In genomic region chr21:21730524-21730923, GRCh38 we compare ENCODE assay signal across 14 cellular contexts.
"Had no signal": no experiment of that assay in that cellular context is flagged by ENCODE, and none has a peak within 500 bp of the region (broad histone marks: within the 10 kb centered on the region; RNA-seq: fewer than 3 reads in every experiment).

No MANE protein-coding gene starts in this region.

- H3K4me3 Mint-ChIP-seq: activated T-helper 1 cell treated with anti-CD3 and anti-CD28 coated beads, Interleukin-12 subunit alpha, Interleukin-12 subunit beta, Interleukin-2, Interleukin-4 antibody, amounts not matched to agents 30 ng/mL and 10 ng/mL and 1 ng/mL, durations not matched to agents 14 hours and 24 hours and 36 hours; endodermal cell; natural killer cell had no signal

- ATAC-seq: activated naive CD4-positive, alpha-beta T cell treated with anti-CD3 and anti-CD28 coated beads, Interleukin-2, amount 50 U/mL, for 72 hours; foreskin keratinocyte; natural killer cell had no signal

- H3K36me3 Mint-ChIP-seq: activated naive CD4-positive, alpha-beta T cell treated with anti-CD3 and anti-CD28 coated beads, Interleukin-2, amount 50 U/mL, for 72 hours had no signal

- H3K4me1 Mint-ChIP-seq: endodermal cell, natural killer cell had no signal

- H3K27ac Mint-ChIP-seq: activated naive CD4-positive, alpha-beta T cell treated with anti-CD3 and anti-CD28 coated beads, Interleukin-2, amount 50 U/mL, for 72 hours; activated T-helper 1 cell treated with anti-CD3 and anti-CD28 coated beads, Interleukin-12 subunit alpha, Interleukin-12 subunit beta, Interleukin-2, Interleukin-4 antibody, amounts not matched to agents 30 ng/mL and 10 ng/mL and 1 ng/mL, durations not matched to agents 14 hours and 24 hours and 36 hours; endodermal cell; natural killer cell had no signal

- H3K9me3 Mint-ChIP-seq: endodermal cell had no signal

- DNase-seq: activated CD4-positive, alpha-beta T cell treated with anti-CD3 and anti-CD28 coated beads, Interleukin-2, amount 50 U/mL, for 48 hours; activated gamma-delta T cell treated with Interleukin-2 at 50 U/mL for 16 hours; adrenal gland; caudate nucleus; endodermal cell; foreskin keratinocyte; glutamatergic neuron; natural killer cell; stimulated activated CD4-positive, alpha-beta T cell treated with anti-CD3 and anti-CD28 coated beads, Interleukin-12 subunit alpha, Interleukin-12 subunit beta, amount 100 ng/mL, for 4 hours; stimulated activated CD4-positive, alpha-beta T cell treated with anti-CD3 and anti-CD28 coated beads, Interleukin-1b, Interleukin-23, amount 100 ng/mL, for 48 hours; stimulated activated naive CD4-positive, alpha-beta T cell treated with Interleukin-2 at 50 U/mL for 16 hours; thyroid gland had no signal
